ENCODE assay signal across 13 cellular contexts in the genomic region with DNA sequence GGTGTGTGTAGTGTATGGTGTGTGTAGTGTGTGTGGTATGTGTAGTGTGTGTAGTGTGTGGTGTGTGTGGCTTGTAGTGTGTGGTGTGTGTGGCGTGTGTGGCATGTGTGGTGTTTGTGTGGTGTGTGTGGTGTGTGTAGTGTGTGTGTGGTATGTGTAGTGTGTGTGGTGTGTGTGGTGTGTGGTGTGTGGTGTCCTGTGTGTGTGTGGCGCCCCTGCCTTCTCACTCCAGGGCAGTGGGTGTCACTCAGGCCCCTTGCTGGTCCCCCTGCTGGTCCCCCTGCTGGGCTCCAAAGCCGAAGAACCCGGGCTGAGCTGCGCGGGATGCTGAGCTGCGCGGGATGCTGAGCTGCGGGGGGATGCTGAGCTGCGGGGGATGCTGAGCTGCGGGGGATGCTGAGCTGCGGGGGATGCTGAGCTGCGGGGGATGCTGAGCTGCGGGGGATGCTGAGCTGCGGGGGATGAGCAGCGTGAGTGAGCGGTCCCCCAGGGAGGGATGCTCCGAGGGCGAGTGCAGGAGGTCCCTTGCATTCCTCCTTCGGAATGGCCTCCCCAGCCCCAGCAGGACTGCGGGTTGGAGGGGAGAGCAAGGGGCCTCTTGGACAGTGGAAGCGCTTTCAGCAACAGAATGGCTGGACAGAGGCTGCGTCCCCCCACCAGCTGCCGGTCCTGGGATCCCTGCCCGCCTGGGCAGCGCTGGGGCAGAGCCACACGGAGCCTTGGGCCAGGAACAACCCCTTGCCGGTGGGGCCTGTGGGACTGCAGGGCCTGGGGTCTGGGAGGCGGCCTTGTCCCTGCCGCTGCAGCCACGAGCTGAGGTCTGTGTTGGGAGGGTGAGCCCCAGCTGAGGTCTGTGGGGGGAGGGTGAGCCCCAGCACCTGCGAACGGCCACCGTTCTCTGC. TPM values are rescaled to one million over a fixed set of nuclear protein-coding genes. Genes with fewer than 3 reads are reported as not detected.
A peak's percentile ranks its signal among the peaks of the same experiment; 100 is the strongest.
DNase-seq lines count a peak whose midpoint lies in the region; ATAC-seq and TF ChIP-seq lines count a peak whose summit lies in the region.
"Had no signal": no experiment of that assay in that cellular context is flagged by ENCODE, and none has a peak within 500 bp of the region (broad histone marks: within the 10 kb centered on the region; RNA-seq: fewer than 3 reads in every experiment).

No MANE protein-coding gene starts in this region.

- H3K4me1 Mint-ChIP-seq in activated naive CD4-positive, alpha-beta T cell treated with anti-CD3 and anti-CD28 coated beads, Interleukin-2, amount 50 U/mL, for 24 hours: peaks cover 70% of the 10 kb centered on the region
- peaks cover 11% of the 10 kb centered on the region for H3K4me1 Mint-ChIP-seq in endothelial cell (ENCODE audit: unreplicated experiment)
- H3K4me1 Mint-ChIP-seq in stimulated activated naive CD8-positive, alpha-beta T cell treated with anti-CD3 and anti-CD28 coated beads, Interleukin-15, amount 100 ng/mL, for 72 hours: peaks cover 94% of the 10 kb centered on the region

- peak; percentile 27; the same call in 2 of the 3 replicates for ATAC-seq in SK-N-SH treated with all-trans-retinoic acid at 6 μM for 48 hours
- ATAC-seq in stimulated activated naive CD8-positive, alpha-beta T cell treated with anti-CD3 and anti-CD28 coated beads, Interleukin-15, amount 100 ng/mL, for 72 hours: peak; percentile 35
- ATAC-seq in HG03460 (IDR thresholded peaks at IDR 0.05; ENCODE audit: unreplicated experiment): no peak
- no peak for ATAC-seq in HG02623 (IDR thresholded peaks at IDR 0.05; ENCODE audit: unreplicated experiment)

- H3K4me3 Mint-ChIP-seq in activated naive CD4-positive, alpha-beta T cell treated with anti-CD3 and anti-CD28 coated beads, Interleukin-2, amount 50 U/mL, for 24 hours: no peak overlapping the region
- H3K4me3 Mint-ChIP-seq in endothelial cell (ENCODE audit: unreplicated experiment): peak overlapping the region; percentile 56
- peak overlapping the region; percentile 0 to 19 for H3K4me3 Mint-ChIP-seq in stimulated activated naive CD8-positive, alpha-beta T cell treated with anti-CD3 and anti-CD28 coated beads, Interleukin-15, amount 100 ng/mL, for 72 hours
- H3K4me3 Mint-ChIP-seq: activated T-cell treated with anti-CD3 and anti-CD28 coated beads, Interleukin-2, amount 50 U/mL, for 24 hours had no signal

- H3K9me3 Mint-ChIP-seq in activated naive CD4-positive, alpha-beta T cell treated with anti-CD3 and anti-CD28 coated beads, Interleukin-2, amount 50 U/mL, for 24 hours: no peaks in the 10 kb centered on the region
- peaks cover 4% of the 10 kb centered on the region for H3K9me3 Mint-ChIP-seq in endothelial cell (ENCODE audit: unreplicated experiment)
- H3K9me3 Mint-ChIP-seq in stimulated activated naive CD8-positive, alpha-beta T cell treated with anti-CD3 and anti-CD28 coated beads, Interleukin-15, amount 100 ng/mL, for 72 hours: peaks cover 23 to 26% of the 10 kb centered on the region in 2 donors

- H3K27ac Mint-ChIP-seq in activated naive CD4-positive, alpha-beta T cell treated with anti-CD3 and anti-CD28 coated beads, Interleukin-2, amount 50 U/mL, for 24 hours: peak overlapping the region; percentile 57
- H3K27ac Mint-ChIP-seq in endothelial cell (ENCODE audit: unreplicated experiment): peak overlapping the region; percentile 25
- H3K27ac Mint-ChIP-seq in stimulated activated naive CD8-positive, alpha-beta T cell treated with anti-CD3 and anti-CD28 coated beads, Interleukin-15, amount 100 ng/mL, for 72 hours: no peak overlapping the region

- H3K27me3 Mint-ChIP-seq in activated naive CD4-positive, alpha-beta T cell treated with anti-CD3 and anti-CD28 coated beads, Interleukin-2, amount 50 U/mL, for 24 hours: peaks cover 2% of the 10 kb centered on the region
- peaks cover 15% of the 10 kb centered on the region for H3K27me3 Mint-ChIP-seq in endothelial cell (ENCODE audit: unreplicated experiment)
- peaks cover 36% of the 10 kb centered on the region for H3K27me3 Mint-ChIP-seq in stimulated activated naive CD8-positive, alpha-beta T cell treated with anti-CD3 and anti-CD28 coated beads, Interleukin-15, amount 100 ng/mL, for 72 hours
- H3K27me3 Mint-ChIP-seq: activated T-cell treated with anti-CD3 and anti-CD28 coated beads, Interleukin-2, amount 50 U/mL, for 24 hours had no signal

- no peak for TF ChIP-seq CTCF in endothelial cell (IDR thresholded peaks at IDR 0.05; ENCODE audit: unreplicated experiment)

- no peak for DNase-seq in activated naive CD4-positive, alpha-beta T cell treated with Interleukin-2 at 50 U/mL for 16 hours
- peak; percentile 37 for DNase-seq in endothelial cell (ENCODE audit: low spot score)
- DNase-seq in stimulated activated naive CD8-positive, alpha-beta T cell treated with anti-CD3 and anti-CD28 coated beads, Interleukin-15, amount 100 ng/mL, for 72 hours: peak; percentile 52 to 62
- no peak for DNase-seq in activated CD8-positive, alpha-beta memory T cell treated with anti-CD3 and anti-CD28 coated beads for 24 hours
- DNase-seq: activated T-cell treated with anti-CD3 and anti-CD28 coated beads, Interleukin-2, amount 50 U/mL, for 24 hours; GOT3; NCI-H1930; ovary had no signal

- H3K36me3 Mint-ChIP-seq in activated naive CD4-positive, alpha-beta T cell treated with anti-CD3 and anti-CD28 coated beads, Interleukin-2, amount 50 U/mL, for 24 hours: no peaks in the 10 kb centered on the region
- H3K36me3 Mint-ChIP-seq in endothelial cell (ENCODE audit: low read depth, unreplicated experiment): peaks cover 24% of the 10 kb centered on the region

TF ChIP-seq in SK-N-SH treated with all-trans-retinoic acid at 6 μM for 48 hours, 23 proteins besides CTCF, POLR2A, EP300 and RAD21:
- TF ChIP-seq OSR1 (CRISPR knock-in tag; IDR thresholded peaks at IDR 0.05): no peak

RNA-seq across cellular contexts. Expression of gene RTP5, which starts 3.3 kb away (rescaled TPM):
- not detected for total RNA-seq in endothelial cell (ENCODE audit: unreplicated experiment)
- total RNA-seq: SK-MEL-5 had no signal

RNA-seq across cellular contexts. Expression of gene PDCD1, which starts 7.5 kb away (rescaled TPM):
- total RNA-seq in endothelial cell (ENCODE audit: unreplicated experiment): not detected
- total RNA-seq: SK-MEL-5 had no signal

RNA-seq across cellular contexts. Expression of gene NEU4, which starts 57.2 kb away (rescaled TPM):
- total RNA-seq in endothelial cell (ENCODE audit: unreplicated experiment): 0.33 TPM
- total RNA-seq: SK-MEL-5 had no signal

Comparison
In these comparisons a context has a peak if more than half of its experiments do, and no peak if none do; other contexts are left out.
1. H3K27ac Mint-ChIP-seq: peak in activated naive CD4-positive, alpha-beta T cell treated with anti-CD3 and anti-CD28 coated beads, Interleukin-2, amount 50 U/mL, for 24 hours (single experiment) and endothelial cell (single experiment); none in stimulated activated naive CD8-positive, alpha-beta T cell treated with anti-CD3 and anti-CD28 coated beads, Interleukin-15, amount 100 ng/mL, for 72 hours (0 of 2).
2. DNase-seq: peak in endothelial cell (single experiment) and stimulated activated naive CD8-positive, alpha-beta T cell treated with anti-CD3 and anti-CD28 coated beads, Interleukin-15, amount 100 ng/mL, for 72 hours (2 of 2); none in activated naive CD4-positive, alpha-beta T cell treated with Interleukin-2 at 50 U/mL for 16 hours (single experiment) and activated CD8-positive, alpha-beta memory T cell treated with anti-CD3 and anti-CD28 coated beads for 24 hours (single experiment).
3. ATAC-seq: peak in SK-N-SH treated with all-trans-retinoic acid at 6 μM for 48 hours (single experiment) and stimulated activated naive CD8-positive, alpha-beta T cell treated with anti-CD3 and anti-CD28 coated beads, Interleukin-15, amount 100 ng/mL, for 72 hours (single experiment); none in HG03460 (single experiment) and HG02623 (single experiment).